15 cellular contexts compared by ENCODE assay signal in genomic region chr20:49272654-49273053, GRCh38. TPM values are rescaled to one million over a fixed set of nuclear protein-coding genes. Genes with fewer than 3 reads are reported as not detected.
DNase-seq lines count a peak whose midpoint lies in the region; ATAC-seq, FAIRE-seq and TF ChIP-seq lines count a peak whose summit lies in the region.
"Had no signal": no experiment of that assay in that cellular context is flagged by ENCODE, and none has a peak within 500 bp of the region (broad histone marks: within the 10 kb centered on the region; RNA-seq: fewer than 3 reads in every experiment).

No MANE protein-coding gene starts in this region.

- H3K36me3 ChIP-seq in stomach (peaks cover 45 to 76% (median 69%) of the 10 kb centered on the region in 4 donors), vagina (peaks cover 0 to 44% of the 10 kb centered on the region in 2 donors)

- TF ChIP-seq CTCF in GM12864 (IDR thresholded peaks at IDR 0.05; ENCODE audit: low read depth, low read length, missing control alignments) = no peak
- TF ChIP-seq CTCF in stomach (IDR thresholded peaks at IDR 0.05) = no peak
- no peak for TF ChIP-seq CTCF in vagina (IDR thresholded peaks at IDR 0.05)

- 48 to 78% (median 55%) methylated on average over 1 of the region's 1 CpG for WGBS in stomach, 5 donors

- peaks cover 5% of the 10 kb centered on the region for H3K9me3 Mint-ChIP-seq in activated naive CD8-positive, alpha-beta T cell treated with anti-CD3 and anti-CD28 coated beads, Interleukin-2, amount 50 U/mL, for 24 hours
- H3K9me3 Mint-ChIP-seq: nephron had no signal

- H3K4me3 Mint-ChIP-seq in activated naive CD8-positive, alpha-beta T cell treated with anti-CD3 and anti-CD28 coated beads, Interleukin-2, amount 50 U/mL, for 24 hours = peak overlapping the region; percentile 67
- H3K4me3 Mint-ChIP-seq: CD14-positive monocyte, nephron had no signal

- H3K27ac ChIP-seq in stomach (no peak overlapping the region), vagina (no peak overlapping the region)
- H3K27ac ChIP-seq: left ventricle myocardium inferior, RWPE1 had no signal

- TF ChIP-seq POLR2A in stomach (IDR thresholded peaks at IDR 0.05) (no peak), vagina (IDR thresholded peaks at IDR 0.05) (no peak)

- intact Hi-C loops in stomach (cut with DNase I; ENCODE audit: low total_unique reads) = no loop called here
- intact Hi-C loops in vagina (cut with DNase I) = no loop called here

- no peak overlapping the region for H3K4me3 ChIP-seq in GM12864 (ENCODE audit: low read depth, low read length)
- no peak overlapping the region for H3K4me3 ChIP-seq in stomach
- H3K4me3 ChIP-seq in vagina = no peak overlapping the region
- H3K4me3 ChIP-seq: left ventricle myocardium inferior had no signal

- no peaks in the 10 kb centered on the region for H3K27me3 Mint-ChIP-seq in activated naive CD8-positive, alpha-beta T cell treated with anti-CD3 and anti-CD28 coated beads, Interleukin-2, amount 50 U/mL, for 24 hours

- DNase-seq in GM12864 (ENCODE audit: low read depth) (peak; percentile 61), GM18507 (ENCODE audit: extremely low spot score, insufficient read length, low read depth) (no peak), DMS79 (lab: John Stamatoyannopoulos, UW) (no peak), SKM-1 (lab: John Stamatoyannopoulos, UW; ENCODE audit: unreplicated experiment) (no peak), stomach (no peak), vagina (ENCODE audit: extremely low spot score in 2 of 2) (no peak)
- DNase-seq in activated naive CD8-positive, alpha-beta T cell treated with anti-CD3 and anti-CD28 coated beads, Interleukin-2, amount 50 U/mL, for 24 hours = no peak
- DNase-seq: activated CD4-positive, alpha-beta T cell treated with anti-CD3 and anti-CD28 coated beads, Interleukin-2, amount 50 U/mL, for 1 hour; left ventricle myocardium inferior; NCI-H82; right cardiac atrium had no signal

- H3K27me3 ChIP-seq in stomach (no peaks in the 10 kb centered on the region), vagina (no peaks in the 10 kb centered on the region)

- no peak for TF ChIP-seq EP300 in stomach (IDR thresholded peaks at IDR 0.05)

- H3K27ac Mint-ChIP-seq in activated naive CD8-positive, alpha-beta T cell treated with anti-CD3 and anti-CD28 coated beads, Interleukin-2, amount 50 U/mL, for 24 hours = peak overlapping the region; percentile 79
- H3K27ac Mint-ChIP-seq: nephron had no signal

- FAIRE-seq in GM18507 (lab: Jason Lieb, UNC) = peak; percentile 83

- H3K36me3 Mint-ChIP-seq in activated naive CD8-positive, alpha-beta T cell treated with anti-CD3 and anti-CD28 coated beads, Interleukin-2, amount 50 U/mL, for 24 hours (ENCODE audit: low read depth) = peaks cover 78% of the 10 kb centered on the region

- H3K4me1 ChIP-seq in stomach = peaks cover 34 to 90% (median 57%) of the 10 kb centered on the region in 4 donors
- peaks cover 72% of the 10 kb centered on the region for H3K4me1 ChIP-seq in vagina

- H3K4me1 Mint-ChIP-seq in activated naive CD8-positive, alpha-beta T cell treated with anti-CD3 and anti-CD28 coated beads, Interleukin-2, amount 50 U/mL, for 24 hours = peaks cover 81% of the 10 kb centered on the region

- H3K9me3 ChIP-seq in stomach = no peaks in the 10 kb centered on the region
- no peaks in the 10 kb centered on the region for H3K9me3 ChIP-seq in vagina
- H3K9me3 ChIP-seq: left ventricle myocardium inferior had no signal

- peak; percentile 37 for ATAC-seq in HG03175 (IDR thresholded peaks at IDR 0.05; ENCODE audit: unreplicated experiment)
- no peak for ATAC-seq in activated naive CD8-positive, alpha-beta T cell treated with anti-CD3 and anti-CD28 coated beads, Interleukin-2, amount 50 U/mL, for 24 hours
- ATAC-seq: right cardiac atrium had no signal

RNA-seq across cellular contexts. Expression of gene ZNFX1, which starts 5.2 kb away (rescaled TPM):
- total RNA-seq in stomach (10 to 100 TPM in 4 of 5 donors, 1 to 10 TPM in 1; 5.2 to 29.6 (median 26.1) TPM), vagina (27.5 TPM)
- 1 to 10 TPM; 5.8 to 8.4 (median 6.4) TPM for polyA plus RNA-seq in stomach

RNA-seq across cellular contexts. Expression of gene DDX27, which starts 53.4 kb away (rescaled TPM):
- total RNA-seq in stomach (10 to 100 TPM; 11.7 to 38.2 (median 36.2) TPM), vagina (23.3 TPM)
- polyA plus RNA-seq in stomach = 10 to 100 TPM; 21.0 to 21.5 (median 21.4) TPM
